ENCODE assay signal across 15 cellular contexts in genomic region chr12:108772896-108773797, GRCh38. TPM values are rescaled to one million over a fixed set of nuclear protein-coding genes. Genes with fewer than 3 reads are reported as not detected.
DNase-seq lines count a peak whose midpoint lies in the region; FAIRE-seq and TF ChIP-seq lines count a peak whose summit lies in the region.
"Had no signal": no experiment of that assay in that cellular context is flagged by ENCODE, and none has a peak within 500 bp of the region (broad histone marks: within the 10 kb centered on the region; RNA-seq: fewer than 3 reads in every experiment).

No MANE protein-coding gene starts in this region.

- H3K36me3 ChIP-seq in bronchial epithelial cell (ENCODE audit: control insufficient read depth, insufficient read depth, low read length) (no peaks in the 10 kb centered on the region), muscle layer of colon (ENCODE audit: insufficient read depth, low read length) (no peaks in the 10 kb centered on the region), suprapubic skin (no peaks in the 10 kb centered on the region)
- H3K36me3 ChIP-seq: vagina had no signal

- H3K4me1 ChIP-seq in muscle layer of colon (ENCODE audit: insufficient read depth, low read length) (peaks cover 52% of the 10 kb centered on the region), suprapubic skin (peaks cover 49% of the 10 kb centered on the region)

- H3K27ac ChIP-seq in muscle layer of colon (ENCODE audit: low read depth, low read length), result peak overlapping the region; percentile 84
- peak overlapping the region; percentile 87 for H3K27ac ChIP-seq in suprapubic skin
- H3K27ac ChIP-seq: C4-2B had no signal

- DNase-seq in LHCN-M2 (ENCODE audit: low read depth) (peak; percentile 78), bronchial epithelial cell (ENCODE audit: low read depth) (no peak), suprapubic skin (ENCODE audit: low spot score in 2 of 2) (no peak), DMS153 (lab: John Stamatoyannopoulos, UW) (no peak), NCI-H510A treated with DMSO at 0.1 percent for 48 hours (lab: John Stamatoyannopoulos, UW) (no peak), hepatic stellate cell (ENCODE audit: low spot score) (no peak)
- DNase-seq: activated CD4-positive, alpha-beta T cell treated with anti-CD3 and anti-CD28 coated beads for 48 hours; activated T-cell treated with anti-CD3 and anti-CD28 coated beads, Interleukin-2, amount 50 U/mL, for 24 hours; NCI-H1436 treated with DMSO at 0.1 percent for 48 hours; stimulated activated CD8-positive, alpha-beta memory T cell treated with anti-CD3 and anti-CD28 coated beads, Interleukin-4, amount 100 ng/mL, for 48 hours; T-helper 2 cell had no signal

- no peak for TF ChIP-seq POLR2A in suprapubic skin (IDR thresholded peaks at IDR 0.05)

- H3K9ac ChIP-seq in muscle layer of colon (ENCODE audit: low read length), result no peak overlapping the region

- no peak for TF ChIP-seq CTCF in bronchial epithelial cell (IDR thresholded peaks at IDR 0.05; ENCODE audit: insufficient read depth, low read length, severe bottlenecking)
- TF ChIP-seq CTCF in suprapubic skin (IDR thresholded peaks at IDR 0.05), result no peak

- TF ChIP-seq EP300 in suprapubic skin (IDR thresholded peaks at IDR 0.05), result no peak

- H3K27me3 ChIP-seq in bronchial epithelial cell (ENCODE audit: control insufficient read depth, insufficient read depth, low read length) (no peaks in the 10 kb centered on the region), muscle layer of colon (ENCODE audit: control insufficient read depth in 1 of 2, insufficient read depth in 2 of 2, low read length in 2 of 2) (no peaks in the 10 kb centered on the region), suprapubic skin (no peaks in the 10 kb centered on the region)
- H3K27me3 ChIP-seq: vagina had no signal

- 72% methylated on average over 25 of the region's 25 CpGs for WGBS in suprapubic skin

- FAIRE-seq in bronchial epithelial cell (lab: Jason Lieb, UNC), result peak; percentile 90
- FAIRE-seq: RCC 7860 had no signal

- H3K4me3 ChIP-seq in bronchial epithelial cell (ENCODE audit: low read depth, low read length) (no peak overlapping the region), muscle layer of colon (ENCODE audit: low read depth in 1 of 2, low read length in 2 of 2) (peak overlapping the region in 1 of 2 donors; percentile 35), suprapubic skin (no peak overlapping the region)
- H3K4me3 ChIP-seq: vagina had no signal

- H3K9me3 ChIP-seq in muscle layer of colon (ENCODE audit: low read length), result no peaks in the 10 kb centered on the region
- no peaks in the 10 kb centered on the region for H3K9me3 ChIP-seq in suprapubic skin
- H3K9me3 ChIP-seq: vagina had no signal

RNA-seq across cellular contexts. Expression of gene CORO1C, which starts 41.8 kb away (rescaled TPM):
- 167 and 172 TPM in 2 replicates for total RNA-seq in LHCN-M2 (2014; rRNA removed)
- polyA plus RNA-seq in LHCN-M2 (2012), result 306 TPM
- total RNA-seq in bronchial epithelial cell, result 151 and 152 TPM in 2 replicates
- 100 to 1,000 TPM; 117 to 175 (median 142) TPM for total RNA-seq in suprapubic skin
